21 cellular contexts compared by ENCODE assay signal in the genomic region with DNA sequence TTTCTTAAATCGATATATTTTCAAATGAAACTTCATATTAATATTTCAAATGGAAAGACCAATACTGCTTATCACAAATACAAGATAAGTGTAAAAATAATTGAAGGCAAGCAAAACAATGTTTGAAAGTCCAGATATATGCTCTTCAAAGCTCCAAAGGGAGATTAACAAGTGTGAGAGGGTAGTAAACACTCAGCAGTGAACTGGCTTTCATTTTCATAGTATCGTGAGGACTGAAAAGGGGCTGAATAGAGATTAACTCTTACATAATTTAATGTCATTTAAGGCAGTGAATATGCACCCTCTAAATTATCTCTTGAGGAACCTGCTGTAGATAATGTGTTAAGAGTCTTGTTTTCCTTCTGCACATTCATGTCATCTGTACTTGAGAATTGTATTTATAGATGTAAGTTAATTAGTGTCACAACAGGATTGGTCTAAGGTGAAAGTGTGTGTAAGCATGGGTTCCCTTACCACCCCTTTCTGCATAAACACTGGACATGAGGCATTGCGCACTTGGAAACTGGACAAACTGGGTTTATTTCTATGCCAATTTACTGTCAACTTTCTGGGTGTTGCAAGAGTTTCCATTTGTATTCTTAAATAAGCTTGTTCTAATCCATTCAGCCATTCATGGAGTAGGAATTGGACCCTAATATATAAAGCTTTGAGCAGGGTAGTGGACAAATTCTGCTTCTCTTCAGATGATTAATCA.
DNase-seq lines count a peak whose midpoint lies in the region; ATAC-seq and TF ChIP-seq lines count a peak whose summit lies in the region.
"Had no signal": no experiment of that assay in that cellular context is flagged by ENCODE, and none has a peak within 500 bp of the region (broad histone marks: within the 10 kb centered on the region; RNA-seq: fewer than 3 reads in every experiment).

No MANE protein-coding gene starts in this region.

- no peaks in the 10 kb centered on the region; the same call in 1 of the 2 replicates for H3K27me3 Mint-ChIP-seq in HFFc6 (ENCODE audit: insufficient read depth)
- no peaks in the 10 kb centered on the region for H3K27me3 Mint-ChIP-seq in WTC11 (ENCODE audit: low read depth)
- H3K27me3 Mint-ChIP-seq: activated CD8-positive, alpha-beta T cell treated with anti-CD3 and anti-CD28 coated beads for 36 hours; activated naive CD4-positive, alpha-beta T cell treated with anti-CD3 and anti-CD28 coated beads, Interleukin-2, amount 50 U/mL, for 24 hours; activated T-helper 17 cell treated with anti-CD3 and anti-CD28 coated beads, Interleukin-2, amount 50 U/mL, for 72 hours; effector memory CD8-positive, alpha-beta T cell had no signal

- H3K4me1 ChIP-seq in ACC112 (ENCODE audit: control insufficient read depth, insufficient read depth, low read length, unreplicated experiment) (peaks cover 21% of the 10 kb centered on the region), right lobe of liver (peaks cover 0 to 25% (median 0%) of the 10 kb centered on the region in 4 donors)

- no peaks in the 10 kb centered on the region for H3K79me2 ChIP-seq in ACC112 (ENCODE audit: control insufficient read depth, insufficient read depth, low read length, unreplicated experiment)

- H3K4me1 Mint-ChIP-seq in HFFc6 (ENCODE audit: low read depth) (peaks cover 23% of the 10 kb centered on the region), WTC11 (peaks cover 32% of the 10 kb centered on the region)
- H3K4me1 Mint-ChIP-seq: activated naive CD4-positive, alpha-beta T cell treated with anti-CD3 and anti-CD28 coated beads, Interleukin-2, amount 50 U/mL, for 24 hours; activated T-helper 17 cell treated with anti-CD3 and anti-CD28 coated beads, Interleukin-2, amount 50 U/mL, for 72 hours; natural killer cell had no signal

- H3K27ac ChIP-seq in ACC112 (ENCODE audit: low read depth, low read length) (no peak overlapping the region), right lobe of liver (peak overlapping the region in 1 of 3 donors; percentile 39)
- H3K27ac ChIP-seq: BLaER1 treated with 17β-estradiol and CSF1 and Interleukin-3, amounts not matched to agents 10 nM and 100 nM had no signal

- intact Hi-C loops in right lobe of liver (cut with DNase I), result no loop called here

- no peak overlapping the region for H3K27ac Mint-ChIP-seq in HFFc6
- H3K27ac Mint-ChIP-seq in WTC11, result no peak overlapping the region
- H3K27ac Mint-ChIP-seq: activated CD8-positive, alpha-beta T cell treated with anti-CD3 and anti-CD28 coated beads for 36 hours; activated naive CD4-positive, alpha-beta T cell treated with anti-CD3 and anti-CD28 coated beads, Interleukin-2, amount 50 U/mL, for 24 hours; activated T-helper 17 cell treated with anti-CD3 and anti-CD28 coated beads, Interleukin-2, amount 50 U/mL, for 72 hours; effector memory CD8-positive, alpha-beta T cell; natural killer cell had no signal

- H3K36me3 Mint-ChIP-seq in HFFc6 (ENCODE audit: low read depth) (no peaks in the 10 kb centered on the region), WTC11 (no peaks in the 10 kb centered on the region)
- H3K36me3 Mint-ChIP-seq: activated naive CD4-positive, alpha-beta T cell treated with anti-CD3 and anti-CD28 coated beads, Interleukin-2, amount 50 U/mL, for 24 hours; natural killer cell had no signal

- CTCF ChIA-PET in WTC11 (lab: Charles Lee), result interaction anchor here (1.9 kb wide), 1 partner anchor 123 kb away, joined by 5 read pairs; no protein-coding TSS in a partner anchor

- peak overlapping the region; percentile 28 for H2AFZ ChIP-seq in ACC112 (ENCODE audit: low read length, unreplicated experiment)

- TF ChIP-seq POLR2A in right lobe of liver (IDR thresholded peaks at IDR 0.05) (no peak), erythroblast (IDR thresholded peaks at IDR 0.05; ENCODE audit: low read length) (no peak)

- 0 out of 2 replicates have a peak overlapping the region, but pooled peaks have one; percentile 4 for H3K4me3 ChIP-seq in ACC112 (ENCODE audit: low read depth, low read length)
- H3K4me3 ChIP-seq in epithelial cell of esophagus (ENCODE audit: low read length), result no peak overlapping the region
- H3K4me3 ChIP-seq in right lobe of liver, result no peak overlapping the region
- H3K4me3 ChIP-seq: BLaER1 treated with 17β-estradiol and CSF1 and Interleukin-3, amounts not matched to agents 10 nM and 100 nM; smooth muscle cell had no signal

- H3K4me3 Mint-ChIP-seq in HFFc6 (no peak overlapping the region), WTC11 (no peak overlapping the region)
- H3K4me3 Mint-ChIP-seq: activated CD8-positive, alpha-beta T cell treated with anti-CD3 and anti-CD28 coated beads for 36 hours; activated naive CD4-positive, alpha-beta T cell treated with anti-CD3 and anti-CD28 coated beads, Interleukin-2, amount 50 U/mL, for 24 hours; activated T-helper 17 cell treated with anti-CD3 and anti-CD28 coated beads, Interleukin-2, amount 50 U/mL, for 72 hours; effector memory CD8-positive, alpha-beta T cell; natural killer cell had no signal

- H3K27me3 ChIP-seq in ACC112 (ENCODE audit: insufficient read depth, low read length), result no peaks in the 10 kb centered on the region
- H3K27me3 ChIP-seq in right lobe of liver, result no peaks in the 10 kb centered on the region
- H3K27me3 ChIP-seq: BLaER1 treated with 17β-estradiol and CSF1 and Interleukin-3, amounts not matched to agents 10 nM and 100 nM had no signal

- WGBS in right lobe of liver (ENCODE audit: insufficient coverage, low coverage, low lambda C conversion rate, missing lambda C conversion rate), result 39% methylated on average over 3 of the region's 3 CpGs

- POLR2A ChIA-PET in WTC11 (lab: Charles Lee), result no interaction called here

- DNase-seq in NCI-H774 (lab: John Stamatoyannopoulos, UW) (peak; percentile 13), epithelial cell of esophagus (ENCODE audit: low read depth) (peak; percentile 17), right lobe of liver (no peak), erythroblast (lab: John Stamatoyannopoulos, UW) (no peak), NCI-H2227 treated with DMSO at 0.1 percent for 48 hours (lab: John Stamatoyannopoulos, UW) (no peak), HFFc6 (no peak), WTC11 (ENCODE audit: low spot score) (no peak)
- DNase-seq: activated CD4-positive, alpha-beta T cell treated with anti-CD3 and anti-CD28 coated beads for 1 hour; cortex of kidney; DND-41; effector memory CD8-positive, alpha-beta T cell; glutamatergic neuron; natural killer cell; stimulated activated CD4-positive, alpha-beta T cell treated with anti-CD3 and anti-CD28 coated beads, Interleukin-1b, Interleukin-23, amount 100 ng/mL, for 48 hours had no signal

- no peaks in the 10 kb centered on the region for H3K36me3 ChIP-seq in ACC112 (ENCODE audit: insufficient read depth, low read length)
- H3K36me3 ChIP-seq in right lobe of liver, result no peaks in the 10 kb centered on the region
- H3K36me3 ChIP-seq: BLaER1 treated with 17β-estradiol and CSF1 and Interleukin-3, amounts not matched to agents 10 nM and 100 nM had no signal

- TF ChIP-seq CTCF in epithelial cell of esophagus (IDR thresholded peaks at IDR 0.05; ENCODE audit: insufficient read depth, low read depth, low read length, missing control alignments) (no peak), right lobe of liver (IDR thresholded peaks at IDR 0.05) (no peak), HFFc6 (IDR thresholded peaks at IDR 0.05) (no peak), WTC11 (IDR thresholded peaks at IDR 0.05) (no peak)

- peak; percentile 52 to 71 (median 58) for ATAC-seq in right lobe of liver
- ATAC-seq in WTC11, result no peak
- ATAC-seq: activated CD8-positive, alpha-beta T cell treated with anti-CD3 and anti-CD28 coated beads for 36 hours; activated T-helper 17 cell treated with anti-CD3 and anti-CD28 coated beads, Interleukin-2, amount 50 U/mL, for 72 hours; effector memory CD8-positive, alpha-beta T cell; SK-N-SH treated with all-trans-retinoic acid at 6 μM for 48 hours had no signal

- H3K9me3 Mint-ChIP-seq in HFFc6, result no peaks in the 10 kb centered on the region
- H3K9me3 Mint-ChIP-seq in WTC11, result no peaks in the 10 kb centered on the region
- H3K9me3 Mint-ChIP-seq: activated CD8-positive, alpha-beta T cell treated with anti-CD3 and anti-CD28 coated beads for 36 hours; activated naive CD4-positive, alpha-beta T cell treated with anti-CD3 and anti-CD28 coated beads, Interleukin-2, amount 50 U/mL, for 24 hours; activated T-helper 17 cell treated with anti-CD3 and anti-CD28 coated beads, Interleukin-2, amount 50 U/mL, for 72 hours; natural killer cell had no signal

- no peaks in the 10 kb centered on the region for H3K9me3 ChIP-seq in right lobe of liver
- H3K9me3 ChIP-seq: BLaER1 treated with 17β-estradiol and CSF1 and Interleukin-3, amounts not matched to agents 10 nM and 100 nM had no signal

TF ChIP-seq in WTC11, 78 proteins besides CTCF, POLR2A, EP300 and RAD21:
- TF ChIP-seq, protein P1, sequence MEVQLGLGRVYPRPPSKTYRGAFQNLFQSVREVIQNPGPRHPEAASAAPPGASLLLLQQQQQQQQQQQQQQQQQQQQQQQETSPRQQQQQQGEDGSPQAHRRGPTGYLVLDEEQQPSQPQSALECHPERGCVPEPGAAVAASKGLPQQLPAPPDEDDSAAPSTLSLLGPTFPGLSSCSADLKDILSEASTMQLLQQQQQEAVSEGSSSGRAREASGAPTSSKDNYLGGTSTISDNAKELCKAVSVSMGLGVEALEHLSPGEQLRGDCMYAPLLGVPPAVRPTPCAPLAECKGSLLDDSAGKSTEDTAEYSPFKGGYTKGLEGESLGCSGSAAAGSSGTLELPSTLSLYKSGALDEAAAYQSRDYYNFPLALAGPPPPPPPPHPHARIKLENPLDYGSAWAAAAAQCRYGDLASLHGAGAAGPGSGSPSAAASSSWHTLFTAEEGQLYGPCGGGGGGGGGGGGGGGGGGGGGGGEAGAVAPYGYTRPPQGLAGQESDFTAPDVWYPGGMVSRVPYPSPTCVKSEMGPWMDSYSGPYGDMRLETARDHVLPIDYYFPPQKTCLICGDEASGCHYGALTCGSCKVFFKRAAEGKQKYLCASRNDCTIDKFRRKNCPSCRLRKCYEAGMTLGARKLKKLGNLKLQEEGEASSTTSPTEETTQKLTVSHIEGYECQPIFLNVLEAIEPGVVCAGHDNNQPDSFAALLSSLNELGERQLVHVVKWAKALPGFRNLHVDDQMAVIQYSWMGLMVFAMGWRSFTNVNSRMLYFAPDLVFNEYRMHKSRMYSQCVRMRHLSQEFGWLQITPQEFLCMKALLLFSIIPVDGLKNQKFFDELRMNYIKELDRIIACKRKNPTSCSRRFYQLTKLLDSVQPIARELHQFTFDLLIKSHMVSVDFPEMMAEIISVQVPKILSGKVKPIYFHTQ (CRISPR knock-in tag; IDR thresholded peaks at IDR 0.05), result no peak

Comparison
In these comparisons a context has a peak if more than half of its experiments do, and no peak if none do; other contexts are left out.
1. DNase-seq: peak in NCI-H774 (single experiment) and epithelial cell of esophagus (single experiment); none in right lobe of liver (0 of 3), erythroblast (0 of 2), NCI-H2227 treated with DMSO at 0.1 percent for 48 hours (single experiment), HFFc6 (single experiment) and WTC11 (single experiment).